ENCODE assay signal across 15 cellular contexts in the genomic region with DNA sequence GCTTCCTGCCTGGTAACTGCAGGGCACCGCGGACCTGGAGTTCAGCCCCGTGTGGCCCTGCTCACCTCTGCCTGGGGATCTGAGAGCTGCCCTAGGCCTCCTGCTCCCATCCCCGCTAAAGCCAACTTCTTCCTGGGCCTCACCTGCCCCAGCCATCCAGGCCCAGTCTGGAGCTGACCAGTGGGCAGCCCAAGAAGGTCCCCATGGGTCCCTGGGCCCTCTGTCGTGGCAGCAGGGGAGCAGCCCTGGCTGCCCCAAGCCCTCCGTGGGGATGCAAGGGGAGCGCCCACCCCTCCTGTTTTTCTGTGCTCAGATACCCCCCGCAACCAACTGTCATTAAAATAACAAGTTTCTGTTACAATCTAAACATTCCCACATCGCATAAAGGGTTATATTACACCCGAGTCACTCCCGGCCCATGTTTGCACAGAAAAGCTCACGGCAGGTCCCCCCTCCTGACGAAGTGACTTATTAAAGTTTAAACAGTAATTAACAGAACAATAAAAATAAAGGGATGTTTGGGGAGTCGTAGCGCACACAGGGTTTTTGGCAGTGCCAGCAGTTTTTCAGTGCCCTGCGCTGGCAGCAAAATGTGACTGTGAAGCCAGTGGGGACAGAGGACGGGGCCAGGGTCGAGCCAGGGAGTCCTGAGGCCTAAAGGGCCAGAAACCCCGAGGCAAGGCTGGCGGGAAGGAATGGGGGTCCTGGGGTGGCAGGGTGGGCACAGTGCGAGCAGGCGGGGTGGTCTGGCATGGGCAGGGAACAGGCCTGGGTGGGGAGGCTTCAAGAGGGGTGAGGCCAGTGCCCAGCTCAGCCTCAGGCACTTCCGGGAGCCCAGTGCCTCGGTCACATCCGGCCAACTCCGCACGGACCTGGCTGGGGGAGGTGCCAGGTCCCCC.
DNase-seq lines count a peak whose midpoint lies in the region; ATAC-seq, FAIRE-seq and TF ChIP-seq lines count a peak whose summit lies in the region.
"Had no signal": no experiment of that assay in that cellular context is flagged by ENCODE, and none has a peak within 500 bp of the region (broad histone marks: within the 10 kb centered on the region; RNA-seq: fewer than 3 reads in every experiment).

No MANE protein-coding gene starts in this region.

- intact Hi-C loops in heart left ventricle (cut with DNase I) (loop anchor here in 3 of 10 donors (5.0 kb wide), 1 partner anchor 122 kb away; the partner anchor contains the start of gene CASZ1 (in 3 of the 3)), cardiac septum (cut with DNase I) (no loop called here), uterus (cut with DNase I; ENCODE audit: low total_unique reads) (no loop called here)

- 60 to 71% (median 69%) methylated on average over 22 to 27 of the region's 27 CpGs for WGBS in heart left ventricle, 4 donors

- peak overlapping the region in 9 of 12 donors; percentile 8 to 94 (median 46) for H3K27ac ChIP-seq in heart left ventricle
- H3K27ac ChIP-seq in duodenal mucosa (ENCODE audit: low read depth, low read length): peak overlapping the region; percentile 62
- H3K27ac ChIP-seq in uterus: peak overlapping the region; percentile 18 to 25

- H3K27me3 ChIP-seq in heart left ventricle (no peaks in the 10 kb centered on the region), duodenal mucosa (ENCODE audit: control insufficient read depth in 1 of 2, insufficient read depth in 2 of 2, low read length in 2 of 2) (no peaks in the 10 kb centered on the region), mucosa of stomach (ENCODE audit: control insufficient read depth, insufficient read depth, low read length) (peaks cover 2% of the 10 kb centered on the region), uterus (no peaks in the 10 kb centered on the region)

- no peak for DNase-seq in heart left ventricle
- no peak for DNase-seq in cardiac septum (ENCODE audit: low spot score)
- DNase-seq in uterus: no peak
- DNase-seq in NCI-H1048 (lab: John Stamatoyannopoulos, UW): no peak
- DNase-seq in RCC 7860 (ENCODE audit: low spot score): no peak
- DNase-seq in effector CD4-positive, alpha-beta T cell: no peak
- DNase-seq: activated naive CD4-positive, alpha-beta T cell treated with anti-CD3 and anti-CD28 coated beads, Interleukin-2, amount 10 ng/mL, durations not matched to agents 7 days and 5 days; DMS79 treated with DMSO at 0.1 percent for 48 hours; left cardiac atrium; NCI-H1436; occipital lobe; SK-N-SH; stimulated activated CD4-positive, alpha-beta T cell treated with anti-CD3 and anti-CD28 coated beads, Interleukin-15, amount 100 ng/mL, for 24 hours had no signal

- no peak for FAIRE-seq in RCC 7860 (lab: Jason Lieb, UNC)

- TF ChIP-seq POLR2A in heart left ventricle (IDR thresholded peaks at IDR 0.05): no peak
- TF ChIP-seq POLR2A in uterus (IDR thresholded peaks at IDR 0.05): no peak

- H3K36me3 ChIP-seq in heart left ventricle: no peaks in the 10 kb centered on the region
- H3K36me3 ChIP-seq in duodenal mucosa (ENCODE audit: control insufficient read depth in 1 of 2, insufficient read depth in 2 of 2, low read length in 2 of 2): peaks cover 0 to 3% of the 10 kb centered on the region in 2 donors
- H3K36me3 ChIP-seq in mucosa of stomach (ENCODE audit: control insufficient read depth, insufficient read depth, low read length): no peaks in the 10 kb centered on the region
- H3K36me3 ChIP-seq in uterus: no peaks in the 10 kb centered on the region

- TF ChIP-seq CTCF in heart left ventricle (IDR thresholded peaks at IDR 0.05) (no peak), uterus (IDR thresholded peaks at IDR 0.05) (no peak)

- ATAC-seq in heart left ventricle: no peak

- H3K9me3 ChIP-seq in heart left ventricle (no peaks in the 10 kb centered on the region), duodenal mucosa (ENCODE audit: control insufficient read depth in 1 of 2, low read length in 2 of 2) (no peaks in the 10 kb centered on the region), mucosa of stomach (ENCODE audit: control insufficient read depth, low read length) (no peaks in the 10 kb centered on the region), uterus (no peaks in the 10 kb centered on the region)
- H3K9me3 ChIP-seq: SK-N-SH had no signal

- H3K9ac ChIP-seq in duodenal mucosa (ENCODE audit: low read depth in 1 of 2, low read length in 2 of 2) (peak overlapping the region; percentile 25 to 43), mucosa of stomach (ENCODE audit: low read length) (peak overlapping the region; percentile 43)
- H3K9ac ChIP-seq: SK-N-SH had no signal

- H3K4me3 ChIP-seq in heart left ventricle: no peak overlapping the region
- no peak overlapping the region for H3K4me3 ChIP-seq in duodenal mucosa (ENCODE audit: low read depth in 1 of 2, low read length in 2 of 2)
- H3K4me3 ChIP-seq in mucosa of stomach (ENCODE audit: low read length): no peak overlapping the region
- H3K4me3 ChIP-seq in uterus: no peak overlapping the region

- H3K4me1 ChIP-seq in heart left ventricle (peaks cover 9 to 99% (median 61%) of the 10 kb centered on the region in 12 donors), duodenal mucosa (ENCODE audit: control insufficient read depth in 1 of 2, insufficient read depth in 2 of 2, low read length in 2 of 2) (peaks cover 40 to 48% of the 10 kb centered on the region in 2 donors), mucosa of stomach (ENCODE audit: control insufficient read depth, insufficient read depth, low read length) (peaks cover 64% of the 10 kb centered on the region), uterus (peaks cover 0 to 12% of the 10 kb centered on the region in 2 donors)
